In the genomic region with DNA sequence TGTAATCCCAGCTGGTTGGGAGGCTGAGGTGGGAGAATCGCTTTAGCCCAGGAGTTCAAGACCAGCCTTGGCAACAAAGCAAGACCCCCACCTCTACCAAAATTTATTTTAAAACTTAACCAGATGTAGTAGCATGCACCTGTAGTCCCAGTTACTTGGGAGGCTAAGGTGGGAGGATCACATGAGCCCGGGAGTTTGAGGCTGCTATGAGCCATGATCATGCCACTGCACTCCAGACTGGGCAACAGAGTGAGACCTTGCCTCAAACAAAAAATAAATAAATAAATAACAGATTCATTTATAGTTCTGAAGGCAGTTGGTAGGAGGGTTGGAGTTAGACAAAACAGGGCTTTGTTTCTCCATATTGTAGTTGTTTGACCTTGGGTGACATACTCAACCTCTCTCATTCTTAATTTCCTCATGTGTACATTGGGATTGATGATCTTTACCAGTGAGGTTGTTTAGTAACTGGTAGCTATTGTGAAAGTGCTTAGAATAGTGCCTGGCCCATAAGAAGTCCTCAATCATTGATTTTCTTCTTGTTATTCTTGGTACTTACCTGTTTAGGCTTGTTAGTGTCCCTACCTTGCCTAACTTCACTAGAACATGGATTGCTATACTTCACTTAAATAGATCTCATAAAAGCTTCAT, we compare ENCODE assay signal across 24 cellular contexts.
"Had no signal": no experiment of that assay in that cellular context is flagged by ENCODE, and none has a peak within 500 bp of the region (broad histone marks: within the 10 kb centered on the region; RNA-seq: fewer than 3 reads in every experiment).

No MANE protein-coding gene starts in this region.

- ATAC-seq: naive thymus-derived CD4-positive, alpha-beta T cell; psoas muscle had no signal

- H3K9me3 ChIP-seq: gastrocnemius medialis, psoas muscle, spleen, stomach, thoracic aorta, transverse colon had no signal

- H3K27ac ChIP-seq: coronary artery, gastrocnemius medialis, parathyroid adenoma, psoas muscle, spleen, thoracic aorta had no signal

- H3K27me3 ChIP-seq: gastrocnemius medialis, spleen, stomach, transverse colon had no signal

- H3K4me1 ChIP-seq: parathyroid adenoma, psoas muscle, spleen had no signal

- H3K79me2 ChIP-seq: parathyroid adenoma had no signal

- DNase-seq: effector CD4-positive, alpha-beta T cell; gastrocnemius medialis; glutamatergic neuron; immature natural killer cell; kidney; left cardiac atrium; left ventricle myocardium superior; naive thymus-derived CD4-positive, alpha-beta T cell; nephron progenitor cell; psoas muscle; retina; spleen; stimulated activated CD4-positive, alpha-beta T cell treated with anti-CD3 and anti-CD28 coated beads, Interleukin-15, amount 100 ng/mL, for 24 hours; stimulated activated CD4-positive, alpha-beta T cell treated with anti-CD3 and anti-CD28 coated beads, Interleukin-1b, Interleukin-23, amount 100 ng/mL, for 48 hours; stimulated activated CD4-positive, alpha-beta T cell treated with anti-CD3 and anti-CD28 coated beads, Interleukin-4, amount 100 ng/mL, for 4 hours; stimulated activated naive CD4-positive, alpha-beta T cell; stomach; substantia nigra; transverse colon had no signal

- H2AFZ ChIP-seq: parathyroid adenoma had no signal

- H3K4me3 ChIP-seq: coronary artery, gastrocnemius medialis, lung, psoas muscle, spleen, stomach, thoracic aorta, transverse colon had no signal

- H3K9ac ChIP-seq: parathyroid adenoma had no signal

- FAIRE-seq: endothelial cell of umbilical vein, kidney had no signal
